1 cellular context compared by ENCODE assay signal in the genomic region with DNA sequence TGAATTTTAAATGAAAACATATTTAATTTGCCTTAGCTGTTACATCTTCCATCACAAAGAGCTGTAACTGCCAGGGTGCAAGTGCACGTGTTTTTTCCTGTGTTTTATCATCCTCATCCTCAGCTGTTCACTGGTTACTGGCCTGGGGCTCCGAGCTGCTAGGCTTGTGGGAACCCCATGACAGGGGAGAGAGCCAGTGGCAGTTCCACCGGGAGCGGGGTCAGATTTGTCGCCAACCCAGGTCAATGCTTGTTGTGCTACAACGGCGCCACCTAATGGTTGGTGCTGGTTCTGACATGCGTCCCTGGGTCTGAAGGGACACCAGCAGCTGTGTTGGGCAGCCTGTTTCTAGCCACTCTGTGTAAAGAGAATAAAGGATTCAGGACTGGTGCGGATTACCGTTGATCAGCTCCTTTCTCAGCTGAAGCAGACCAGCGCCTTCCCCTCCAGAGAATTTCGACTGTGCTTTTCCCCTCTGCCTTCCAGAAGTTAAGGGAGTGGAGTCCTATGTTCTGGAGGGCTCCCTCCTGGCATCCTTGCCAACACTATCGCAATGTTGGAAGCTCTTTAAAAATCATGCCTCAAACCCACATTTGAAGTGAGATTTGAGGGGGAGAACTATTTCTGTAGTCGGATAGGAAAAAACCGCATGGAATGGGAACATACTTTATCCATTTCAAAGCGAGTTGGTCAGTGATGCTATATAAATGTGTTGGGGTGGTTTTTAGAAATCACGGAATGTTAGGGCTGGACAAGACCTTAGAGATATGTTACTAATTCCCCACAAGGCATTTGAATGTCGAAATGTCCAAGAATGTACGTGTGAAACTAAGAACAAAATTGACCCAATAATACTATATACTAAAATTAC.
TF ChIP-seq lines count a peak whose summit lies in the region.

No MANE protein-coding gene starts in this region.

TF ChIP-seq in HepG2, 621 proteins besides CTCF, POLR2A, EP300 and RAD21 (continued from another document):
- TF ChIP-seq, protein P1, sequence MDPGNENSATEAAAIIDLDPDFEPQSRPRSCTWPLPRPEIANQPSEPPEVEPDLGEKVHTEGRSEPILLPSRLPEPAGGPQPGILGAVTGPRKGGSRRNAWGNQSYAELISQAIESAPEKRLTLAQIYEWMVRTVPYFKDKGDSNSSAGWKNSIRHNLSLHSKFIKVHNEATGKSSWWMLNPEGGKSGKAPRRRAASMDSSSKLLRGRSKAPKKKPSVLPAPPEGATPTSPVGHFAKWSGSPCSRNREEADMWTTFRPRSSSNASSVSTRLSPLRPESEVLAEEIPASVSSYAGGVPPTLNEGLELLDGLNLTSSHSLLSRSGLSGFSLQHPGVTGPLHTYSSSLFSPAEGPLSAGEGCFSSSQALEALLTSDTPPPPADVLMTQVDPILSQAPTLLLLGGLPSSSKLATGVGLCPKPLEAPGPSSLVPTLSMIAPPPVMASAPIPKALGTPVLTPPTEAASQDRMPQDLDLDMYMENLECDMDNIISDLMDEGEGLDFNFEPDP (CRISPR knock-in tag; conservative IDR thresholded peaks at IDR 0.05) = no peak
- TF ChIP-seq, protein P2, sequence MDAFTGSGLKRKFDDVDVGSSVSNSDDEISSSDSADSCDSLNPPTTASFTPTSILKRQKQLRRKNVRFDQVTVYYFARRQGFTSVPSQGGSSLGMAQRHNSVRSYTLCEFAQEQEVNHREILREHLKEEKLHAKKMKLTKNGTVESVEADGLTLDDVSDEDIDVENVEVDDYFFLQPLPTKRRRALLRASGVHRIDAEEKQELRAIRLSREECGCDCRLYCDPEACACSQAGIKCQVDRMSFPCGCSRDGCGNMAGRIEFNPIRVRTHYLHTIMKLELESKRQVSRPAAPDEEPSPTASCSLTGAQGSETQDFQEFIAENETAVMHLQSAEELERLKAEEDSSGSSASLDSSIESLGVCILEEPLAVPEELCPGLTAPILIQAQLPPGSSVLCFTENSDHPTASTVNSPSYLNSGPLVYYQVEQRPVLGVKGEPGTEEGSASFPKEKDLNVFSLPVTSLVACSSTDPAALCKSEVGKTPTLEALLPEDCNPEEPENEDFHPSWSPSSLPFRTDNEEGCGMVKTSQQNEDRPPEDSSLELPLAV (CRISPR knock-in tag; conservative IDR thresholded peaks at IDR 0.05; ENCODE audit: low read depth) = no peak
- TF ChIP-seq ZFP36 (IDR thresholded peaks at IDR 0.05; ENCODE audit: borderline replicate concordance, low read depth, low read length, partially characterized antibody) (peak; percentile 49), ISL2 (CRISPR knock-in tag; IDR thresholded peaks at IDR 0.05) (0 out of 2 replicates have a peak, but pooled peaks have one; percentile 34), ZNF556 (CRISPR knock-in tag; IDR thresholded peaks at IDR 0.05; ENCODE audit: borderline replicate concordance) (0 out of 2 replicates have a peak, but pooled peaks have one; percentile 43), RARG (CRISPR knock-in tag; IDR thresholded peaks at IDR 0.05; ENCODE audit: low read depth) (no peak), ZNF704 (CRISPR knock-in tag; IDR thresholded peaks at IDR 0.05; ENCODE audit: borderline replicate concordance) (no peak), ZNF460 (CRISPR knock-in tag; IDR thresholded peaks at IDR 0.05; ENCODE audit: borderline replicate concordance) (no peak; the same call in 1 of the 2 replicates), KLF16 (CRISPR knock-in tag; IDR thresholded peaks at IDR 0.05) (peak in 1 of 2 experiments; percentile 73; a peak in 1 of 4 replicates), SATB2 (CRISPR knock-in tag; IDR thresholded peaks at IDR 0.05) (no peak), ATF7-NPFF (CRISPR knock-in tag; IDR thresholded peaks at IDR 0.05; ENCODE audit: low read depth) (0 out of 2 replicates have a peak, but pooled peaks have one; percentile 27), ZBTB33 (CRISPR knock-in tag; IDR thresholded peaks at IDR 0.05) (0 out of 2 replicates have a peak, but pooled peaks have one; percentile 18), MAFG (CRISPR knock-in tag; IDR thresholded peaks at IDR 0.05) (no peak), GATAD1 (CRISPR knock-in tag; IDR thresholded peaks at IDR 0.05) (peak; percentile 57; the same call in 1 of the 2 replicates), TBL1XR1 (IDR thresholded peaks at IDR 0.05; ENCODE audit: borderline replicate concordance, low read length, partially characterized antibody) (peak; percentile 22), CC2D1A (CRISPR knock-in tag; IDR thresholded peaks at IDR 0.05) (no peak), CBFB (CRISPR knock-in tag; IDR thresholded peaks at IDR 0.05) (peak; percentile 66; the same call in 1 of the 2 replicates), ZNF619 (CRISPR knock-in tag; IDR thresholded peaks at IDR 0.05) (peak; percentile 94), ZNF639 (CRISPR knock-in tag; conservative IDR thresholded peaks at IDR 0.05) (no peak), MIER3 (CRISPR knock-in tag; IDR thresholded peaks at IDR 0.05; ENCODE audit: borderline replicate concordance) (peak; percentile 68; the same call in 1 of the 2 replicates), SMC3 (IDR thresholded peaks at IDR 0.05; ENCODE audit: low read length) (peak; percentile 97), CBX1 (IDR thresholded peaks at IDR 0.05; ENCODE audit: low read depth) (no peak), ONECUT2 (CRISPR knock-in tag; IDR thresholded peaks at IDR 0.05) (no peak), MAZ (IDR thresholded peaks at IDR 0.05; ENCODE audit: borderline replicate concordance, low read depth, low read length) (no peak), MAZ (CRISPR knock-in tag; IDR thresholded peaks at IDR 0.05; ENCODE audit: low read depth) (peak; percentile 47; the same call in 1 of the 2 replicates), ZFP41 (CRISPR knock-in tag; IDR thresholded peaks at IDR 0.05; ENCODE audit: borderline replicate concordance) (no peak), ZNF468 (CRISPR knock-in tag; IDR thresholded peaks at IDR 0.05) (no peak), NFE2L2 (IDR thresholded peaks at IDR 0.05; ENCODE audit: low read length) (no peak), ZMAT3 (CRISPR knock-in tag; conservative IDR thresholded peaks at IDR 0.05) (no peak), PAXIP1 (CRISPR knock-in tag; conservative IDR thresholded peaks at IDR 0.05) (peak; percentile 20; the same call in 1 of the 2 replicates), ZNF331 (CRISPR knock-in tag; IDR thresholded peaks at IDR 0.05) (peak; percentile 76), SALL1 (CRISPR knock-in tag; IDR thresholded peaks at IDR 0.05) (peak; percentile 91; the same call in 1 of the 2 replicates)
- TF ChIP-seq, protein P3, sequence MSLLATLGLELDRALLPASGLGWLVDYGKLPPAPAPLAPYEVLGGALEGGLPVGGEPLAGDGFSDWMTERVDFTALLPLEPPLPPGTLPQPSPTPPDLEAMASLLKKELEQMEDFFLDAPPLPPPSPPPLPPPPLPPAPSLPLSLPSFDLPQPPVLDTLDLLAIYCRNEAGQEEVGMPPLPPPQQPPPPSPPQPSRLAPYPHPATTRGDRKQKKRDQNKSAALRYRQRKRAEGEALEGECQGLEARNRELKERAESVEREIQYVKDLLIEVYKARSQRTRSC (CRISPR knock-in tag; IDR thresholded peaks at IDR 0.05; ENCODE audit: low read depth) = no peak
- TF ChIP-seq, protein P4, sequence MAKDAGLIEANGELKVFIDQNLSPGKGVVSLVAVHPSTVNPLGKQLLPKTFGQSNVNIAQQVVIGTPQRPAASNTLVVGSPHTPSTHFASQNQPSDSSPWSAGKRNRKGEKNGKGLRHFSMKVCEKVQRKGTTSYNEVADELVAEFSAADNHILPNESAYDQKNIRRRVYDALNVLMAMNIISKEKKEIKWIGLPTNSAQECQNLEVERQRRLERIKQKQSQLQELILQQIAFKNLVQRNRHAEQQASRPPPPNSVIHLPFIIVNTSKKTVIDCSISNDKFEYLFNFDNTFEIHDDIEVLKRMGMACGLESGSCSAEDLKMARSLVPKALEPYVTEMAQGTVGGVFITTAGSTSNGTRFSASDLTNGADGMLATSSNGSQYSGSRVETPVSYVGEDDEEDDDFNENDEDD (CRISPR knock-in tag; IDR thresholded peaks at IDR 0.05; ENCODE audit: borderline replicate concordance) = no peak
- TF ChIP-seq, protein P5, sequence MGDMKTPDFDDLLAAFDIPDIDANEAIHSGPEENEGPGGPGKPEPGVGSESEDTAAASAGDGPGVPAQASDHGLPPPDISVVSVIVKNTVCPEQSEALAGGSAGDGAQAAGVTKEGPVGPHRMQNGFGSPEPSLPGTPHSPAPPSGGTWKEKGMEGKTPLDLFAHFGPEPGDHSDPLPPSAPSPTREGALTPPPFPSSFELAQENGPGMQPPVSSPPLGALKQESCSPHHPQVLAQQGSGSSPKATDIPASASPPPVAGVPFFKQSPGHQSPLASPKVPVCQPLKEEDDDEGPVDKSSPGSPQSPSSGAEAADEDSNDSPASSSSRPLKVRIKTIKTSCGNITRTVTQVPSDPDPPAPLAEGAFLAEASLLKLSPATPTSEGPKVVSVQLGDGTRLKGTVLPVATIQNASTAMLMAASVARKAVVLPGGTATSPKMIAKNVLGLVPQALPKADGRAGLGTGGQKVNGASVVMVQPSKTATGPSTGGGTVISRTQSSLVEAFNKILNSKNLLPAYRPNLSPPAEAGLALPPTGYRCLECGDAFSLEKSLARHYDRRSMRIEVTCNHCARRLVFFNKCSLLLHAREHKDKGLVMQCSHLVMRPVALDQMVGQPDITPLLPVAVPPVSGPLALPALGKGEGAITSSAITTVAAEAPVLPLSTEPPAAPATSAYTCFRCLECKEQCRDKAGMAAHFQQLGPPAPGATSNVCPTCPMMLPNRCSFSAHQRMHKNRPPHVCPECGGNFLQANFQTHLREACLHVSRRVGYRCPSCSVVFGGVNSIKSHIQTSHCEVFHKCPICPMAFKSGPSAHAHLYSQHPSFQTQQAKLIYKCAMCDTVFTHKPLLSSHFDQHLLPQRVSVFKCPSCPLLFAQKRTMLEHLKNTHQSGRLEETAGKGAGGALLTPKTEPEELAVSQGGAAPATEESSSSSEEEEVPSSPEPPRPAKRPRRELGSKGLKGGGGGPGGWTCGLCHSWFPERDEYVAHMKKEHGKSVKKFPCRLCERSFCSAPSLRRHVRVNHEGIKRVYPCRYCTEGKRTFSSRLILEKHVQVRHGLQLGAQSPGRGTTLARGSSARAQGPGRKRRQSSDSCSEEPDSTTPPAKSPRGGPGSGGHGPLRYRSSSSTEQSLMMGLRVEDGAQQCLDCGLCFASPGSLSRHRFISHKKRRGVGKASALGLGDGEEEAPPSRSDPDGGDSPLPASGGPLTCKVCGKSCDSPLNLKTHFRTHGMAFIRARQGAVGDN (CRISPR knock-in tag; IDR thresholded peaks at IDR 0.05) = peak; percentile 52
TF ChIP-seq in HepG2: peak in this region for 161.
